In genomic region chr12:119682635-119683340, GRCh38 we compare ENCODE assay signal across 11 cellular contexts. TPM values are rescaled to one million over a fixed set of nuclear protein-coding genes. Genes with fewer than 3 reads are reported as not detected.
DNase-seq lines count a peak whose midpoint lies in the region; ATAC-seq and TF ChIP-seq lines count a peak whose summit lies in the region.
"Had no signal": no experiment of that assay in that cellular context is flagged by ENCODE, and none has a peak within 500 bp of the region (broad histone marks: within the 10 kb centered on the region; RNA-seq: fewer than 3 reads in every experiment).

No MANE protein-coding gene starts in this region.

- POLR2A ChIA-PET in T-cell (lab: Charles Lee), result no interaction called here

- no peak overlapping the region for H3K4me3 ChIP-seq in right lobe of liver

- no peak for TF ChIP-seq CTCF in right lobe of liver (IDR thresholded peaks at IDR 0.05)
- TF ChIP-seq CTCF in GM10266 (IDR thresholded peaks at IDR 0.05; ENCODE audit: control insufficient read depth, insufficient read depth, low read depth, missing control alignments), result no peak

- no peaks in the 10 kb centered on the region for H3K9me3 ChIP-seq in right lobe of liver

- H3K36me3 Mint-ChIP-seq in T-cell, result peaks cover 36% of the 10 kb centered on the region

- peaks cover 0 to 34% (median 20%) of the 10 kb centered on the region in 4 donors for H3K36me3 ChIP-seq in right lobe of liver

- H3K27me3 Mint-ChIP-seq in T-cell, result no peaks in the 10 kb centered on the region

- H3K27ac ChIP-seq in right lobe of liver, result peak overlapping the region; percentile 77 to 87 (median 86)

- ATAC-seq in GM21619 (IDR thresholded peaks at IDR 0.05; ENCODE audit: unreplicated experiment) (peak; percentile 41), T-cell (replicated peaks in 1 of 4) (no peak), right lobe of liver (peak in 2 of 4 donors; percentile 2 to 11), HG02678 (IDR thresholded peaks at IDR 0.05; ENCODE audit: unreplicated experiment) (no peak), GM19463 (IDR thresholded peaks at IDR 0.05; ENCODE audit: unreplicated experiment) (no peak)

- TF ChIP-seq POLR2A in right lobe of liver (IDR thresholded peaks at IDR 0.05), result no peak

- DNase-seq in CD1c-positive myeloid dendritic cell (ENCODE audit: extremely low spot score) (peak; percentile 53), T-cell (no peak), right lobe of liver (no peak), GM10266 (ENCODE audit: extremely low spot score) (no peak), COLO668 (lab: John Stamatoyannopoulos, UW; ENCODE audit: unreplicated experiment) (no peak)
- DNase-seq: activated T-cell treated with anti-CD3 and anti-CD28 coated beads, Interleukin-2, amount 50 U/mL, for 4 hours; GDM1; NCI-H226 had no signal

- 39% methylated on average over 3 of the region's 3 CpGs for WGBS in right lobe of liver (ENCODE audit: insufficient coverage, low coverage, low lambda C conversion rate, missing lambda C conversion rate)

- no peaks in the 10 kb centered on the region for H3K9me3 Mint-ChIP-seq in T-cell
- H3K9me3 Mint-ChIP-seq: activated T-cell treated with anti-CD3 and anti-CD28 coated beads, Interleukin-2, amount 50 U/mL, for 4 hours had no signal

- H3K4me1 ChIP-seq in right lobe of liver, result peaks cover 0 to 77% (median 17%) of the 10 kb centered on the region in 4 donors

- intact Hi-C loops in right lobe of liver (cut with DNase I), result no loop called here

- H3K27me3 ChIP-seq in right lobe of liver, result no peaks in the 10 kb centered on the region

- H3K27ac Mint-ChIP-seq in T-cell, result peak overlapping the region; percentile 32 to 81

- peaks cover 0 to 12% (median 10%) of the 10 kb centered on the region in 3 donors for H3K4me1 Mint-ChIP-seq in T-cell

- no peak overlapping the region for H3K4me3 Mint-ChIP-seq in T-cell
- H3K4me3 Mint-ChIP-seq: activated T-cell treated with anti-CD3 and anti-CD28 coated beads, Interleukin-2, amount 50 U/mL, for 4 hours had no signal

- CTCF ChIA-PET in T-cell (lab: Charles Lee), result no interaction called here

RNA-seq across cellular contexts. Expression of gene PRKAB1, which starts 14.9 kb away (rescaled TPM):
- 10 to 100 TPM; 21.1 to 48.7 (median 43.5) TPM for total RNA-seq in T-cell
- 10 to 100 TPM in 4 of 6 experiments, 1 to 10 TPM in 2; 8.2 to 17.1 (median 10.3) TPM for total RNA-seq in right lobe of liver
